16 cellular contexts compared by ENCODE assay signal in the genomic region with DNA sequence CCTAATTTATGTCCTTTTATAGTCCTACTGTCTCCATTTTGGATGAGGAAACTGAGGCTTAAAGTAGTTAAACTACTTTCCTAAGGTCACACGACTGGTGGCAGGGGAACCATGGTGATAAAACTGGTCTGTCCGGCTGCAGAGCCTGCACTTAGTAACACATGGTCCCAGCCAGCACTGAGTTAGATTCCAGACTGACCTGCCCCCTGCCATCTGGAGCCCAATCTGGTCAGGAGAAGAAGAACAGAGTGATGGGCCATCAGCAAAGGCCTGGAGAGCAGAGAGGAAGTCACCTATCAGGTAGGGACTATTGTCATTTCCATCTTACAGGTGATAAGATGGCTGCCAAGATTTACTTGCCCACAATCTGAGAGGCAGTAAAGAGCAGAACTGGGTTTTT.
"Had no signal": no experiment of that assay in that cellular context is flagged by ENCODE, and none has a peak within 500 bp of the region (broad histone marks: within the 10 kb centered on the region; RNA-seq: fewer than 3 reads in every experiment).

No MANE protein-coding gene starts in this region.

- H3K4me1 ChIP-seq: spleen had no signal

- DNase-seq: effector memory CD4-positive, alpha-beta T cell; foreskin melanocyte; heart right ventricle; hypothalamus; kidney glomerular epithelial cell; mesendoderm; naive thymus-derived CD4-positive, alpha-beta T cell; nephron progenitor cell; spleen; stimulated activated CD4-positive, alpha-beta T cell treated with anti-CD3 and anti-CD28 coated beads, Interleukin-15, amount 100 ng/mL, for 24 hours; stimulated activated CD4-positive, alpha-beta T cell treated with anti-CD3 and anti-CD28 coated beads, Interleukin-1b, Interleukin-23, amount 100 ng/mL, for 48 hours; stimulated activated CD4-positive, alpha-beta T cell treated with anti-CD3 and anti-CD28 coated beads, Interleukin-4, amount 100 ng/mL, for 24 hours; trophoblast cell had no signal

- H3K36me3 ChIP-seq: heart right ventricle, spleen had no signal

- H3K27me3 Mint-ChIP-seq: stimulated activated naive CD8-positive, alpha-beta T cell treated with anti-CD3 and anti-CD28 coated beads, Interleukin-15, Interleukin-2, amounts not matched to agents 100 ng/mL and 50 ng/mL, for 24 hours had no signal

- H3K4me1 Mint-ChIP-seq: naive thymus-derived CD4-positive, alpha-beta T cell; stimulated activated memory B cell treated with anti-CD40 and anti-IgM and Interleukin-4, amounts not matched to agents 10 μg/mL and 1 μg/mL and 100 μg/mL, for 72 hours had no signal

- H3K27ac ChIP-seq: epithelial cell of prostate, heart right ventricle, spleen had no signal

- H3K4me3 Mint-ChIP-seq: naive thymus-derived CD4-positive, alpha-beta T cell; nephron progenitor cell; stimulated activated memory B cell treated with anti-CD40 and anti-IgM and Interleukin-4, amounts not matched to agents 10 μg/mL and 1 μg/mL and 100 μg/mL, for 72 hours; stimulated activated naive CD8-positive, alpha-beta T cell treated with anti-CD3 and anti-CD28 coated beads, Interleukin-15, Interleukin-2, amounts not matched to agents 100 ng/mL and 50 ng/mL, for 24 hours had no signal

- H3K27ac Mint-ChIP-seq: naive thymus-derived CD4-positive, alpha-beta T cell; nephron progenitor cell; stimulated activated memory B cell treated with anti-CD40 and anti-IgM and Interleukin-4, amounts not matched to agents 10 μg/mL and 1 μg/mL and 100 μg/mL, for 72 hours; stimulated activated naive CD8-positive, alpha-beta T cell treated with anti-CD3 and anti-CD28 coated beads, Interleukin-15, Interleukin-2, amounts not matched to agents 100 ng/mL and 50 ng/mL, for 24 hours had no signal

- H3K36me3 Mint-ChIP-seq: naive thymus-derived CD4-positive, alpha-beta T cell; stimulated activated memory B cell treated with anti-CD40 and anti-IgM and Interleukin-4, amounts not matched to agents 10 μg/mL and 1 μg/mL and 100 μg/mL, for 72 hours had no signal

- H3K4me3 ChIP-seq: heart right ventricle, spleen had no signal

- H3K9me3 Mint-ChIP-seq: stimulated activated naive CD8-positive, alpha-beta T cell treated with anti-CD3 and anti-CD28 coated beads, Interleukin-15, Interleukin-2, amounts not matched to agents 100 ng/mL and 50 ng/mL, for 24 hours had no signal
